ENCODE assay signal across 1 cellular context in genomic region chr4:26782168-26782829, GRCh38.
A peak's percentile ranks its signal among the peaks of the same experiment; 100 is the strongest.
TF ChIP-seq lines count a peak whose summit lies in the region.

No MANE protein-coding gene starts in this region.

TF ChIP-seq in K562, 482 proteins besides CTCF, POLR2A, EP300 and RAD21 (continued from another document and continues in another):
- TF ChIP-seq RREB1 (CRISPR knock-in tag; IDR thresholded peaks at IDR 0.05) = no peak
- no peak for TF ChIP-seq RBBP5 (IDR thresholded peaks at IDR 0.05; ENCODE audit: borderline replicate concordance, insufficient read depth, low read length, poor library complexity, severe bottlenecking)
- TF ChIP-seq CHCHD3 (CRISPR knock-in tag; IDR thresholded peaks at IDR 0.05) = no peak
- no peak for TF ChIP-seq POLR2B (IDR thresholded peaks at IDR 0.05; ENCODE audit: low read depth, partially characterized antibody)
- TF ChIP-seq ZNF780A (CRISPR knock-in tag; IDR thresholded peaks at IDR 0.05) = no peak
- TF ChIP-seq POLR3G (IDR thresholded peaks at IDR 0.05; ENCODE audit: extremely low read depth, insufficient read length, insufficient replicate concordance) = no peak
- 0 out of 2 replicates have a peak, but pooled peaks have one; percentile 45 for TF ChIP-seq OTX1 (CRISPR knock-in tag; IDR thresholded peaks at IDR 0.05)
- TF ChIP-seq, protein P1, sequence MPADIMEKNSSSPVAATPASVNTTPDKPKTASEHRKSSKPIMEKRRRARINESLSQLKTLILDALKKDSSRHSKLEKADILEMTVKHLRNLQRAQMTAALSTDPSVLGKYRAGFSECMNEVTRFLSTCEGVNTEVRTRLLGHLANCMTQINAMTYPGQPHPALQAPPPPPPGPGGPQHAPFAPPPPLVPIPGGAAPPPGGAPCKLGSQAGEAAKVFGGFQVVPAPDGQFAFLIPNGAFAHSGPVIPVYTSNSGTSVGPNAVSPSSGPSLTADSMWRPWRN (IDR thresholded peaks at IDR 0.05; ENCODE audit: low read depth) = no peak
- TF ChIP-seq ZBTB9 (CRISPR knock-in tag; IDR thresholded peaks at IDR 0.05) = no peak
- no peak for TF ChIP-seq SIN3A (IDR thresholded peaks at IDR 0.05; ENCODE audit: borderline replicate concordance in 2 of 2, control insufficient read depth in 1 of 2, low read depth in 2 of 2, low read length in 2 of 2)
- TF ChIP-seq NUFIP1 (IDR thresholded peaks at IDR 0.05; ENCODE audit: partially characterized antibody) = no peak
- no peak; the same call in 1 of the 2 replicates for TF ChIP-seq TARDBP (IDR thresholded peaks at IDR 0.05)
- TF ChIP-seq GTF2A2 (tag; IDR thresholded peaks at IDR 0.05) = no peak
- TF ChIP-seq ELF4 (CRISPR knock-in tag; IDR thresholded peaks at IDR 0.05) = peak; percentile 86
- no peak for TF ChIP-seq HOXB6 (CRISPR knock-in tag; IDR thresholded peaks at IDR 0.05; ENCODE audit: borderline replicate concordance)
- no peak for TF ChIP-seq CBX8 (IDR thresholded peaks at IDR 0.05; ENCODE audit: borderline replicate concordance, extremely low read depth, low read depth, low read length, poor library complexity, severe bottlenecking)
- no peak for TF ChIP-seq CHD2 (IDR thresholded peaks at IDR 0.05; ENCODE audit: low read depth, low read length)
- peak; percentile 62; the same call in 1 of the 2 replicates for TF ChIP-seq ZNF644 (tag; IDR thresholded peaks at IDR 0.05; ENCODE audit: low read depth)
- no peak for TF ChIP-seq FUS (optimal IDR thresholded peaks at IDR 0.05; ENCODE audit: low read depth, low read length)
- no peak for TF ChIP-seq ZNF3 (CRISPR knock-in tag; IDR thresholded peaks at IDR 0.05)
- TF ChIP-seq SIX5 (IDR thresholded peaks at IDR 0.05; ENCODE audit: borderline replicate concordance in 1 of 2, insufficient read depth in 1 of 2, low read depth in 1 of 2, low read length in 2 of 2) = no peak
- TF ChIP-seq CBX3 (IDR thresholded peaks at IDR 0.05; ENCODE audit: borderline replicate concordance in 1 of 2, low read length in 2 of 2) = peak in 1 of 2 experiments; percentile 76; a peak in 1 of 3 replicates
- TF ChIP-seq ATF4 (CRISPR knock-in tag; IDR thresholded peaks at IDR 0.05) = 0 out of 2 replicates have a peak, but pooled peaks have one; percentile 18
- peak; percentile 89 for TF ChIP-seq CBFA2T2 (conservative IDR thresholded peaks at IDR 0.05)
- peak; percentile 63 to 76 for TF ChIP-seq KDM1A (IDR thresholded peaks at IDR 0.05)
- TF ChIP-seq DACH1 (IDR thresholded peaks at IDR 0.05; ENCODE audit: partially characterized antibody) = peak; percentile 38
- peak; percentile 81 for TF ChIP-seq POLR2AphosphoS5 (IDR thresholded peaks at IDR 0.05; ENCODE audit: control insufficient read depth, insufficient read depth, low read depth, low read length)
- no peak for TF ChIP-seq RUNX1 (IDR thresholded peaks at IDR 0.05; ENCODE audit: low read depth)
- no peak; the same call in 1 of the 2 replicates for TF ChIP-seq ZNF197 (CRISPR knock-in tag; IDR thresholded peaks at IDR 0.05; ENCODE audit: low read depth)
- 0 out of 2 replicates have a peak, but pooled peaks have one; percentile 47 for TF ChIP-seq MEF2D (tag; conservative IDR thresholded peaks at IDR 0.05; ENCODE audit: low read depth)
- TF ChIP-seq NR2C2 (CRISPR knock-in tag; IDR thresholded peaks at IDR 0.05) = no peak
- TF ChIP-seq NR2C2 (tag; IDR thresholded peaks at IDR 0.05) = peak; percentile 57
- TF ChIP-seq NFYB (IDR thresholded peaks at IDR 0.05; ENCODE audit: extremely low read depth, insufficient read length) = no peak
- no peak for TF ChIP-seq ARHGAP35 (IDR thresholded peaks at IDR 0.05; ENCODE audit: partially characterized antibody)
- no peak for TF ChIP-seq PHB (CRISPR knock-in tag; IDR thresholded peaks at IDR 0.05)
- TF ChIP-seq RFX7 (CRISPR knock-in tag; IDR thresholded peaks at IDR 0.05) = no peak
- peak; percentile 88 for TF ChIP-seq NCOR1 (IDR thresholded peaks at IDR 0.05)
- no peak for TF ChIP-seq KLF6 (CRISPR knock-in tag; IDR thresholded peaks at IDR 0.05; ENCODE audit: borderline replicate concordance)
- TF ChIP-seq ZNF124 (CRISPR knock-in tag; IDR thresholded peaks at IDR 0.05) = no peak
- 0 out of 2 replicates have a peak, but pooled peaks have one; percentile 42 for TF ChIP-seq SMAD3 (CRISPR knock-in tag; conservative IDR thresholded peaks at IDR 0.05)
- TF ChIP-seq PHF21A (IDR thresholded peaks at IDR 0.05; ENCODE audit: borderline replicate concordance, low read depth) = no peak
- TF ChIP-seq, protein P2, sequence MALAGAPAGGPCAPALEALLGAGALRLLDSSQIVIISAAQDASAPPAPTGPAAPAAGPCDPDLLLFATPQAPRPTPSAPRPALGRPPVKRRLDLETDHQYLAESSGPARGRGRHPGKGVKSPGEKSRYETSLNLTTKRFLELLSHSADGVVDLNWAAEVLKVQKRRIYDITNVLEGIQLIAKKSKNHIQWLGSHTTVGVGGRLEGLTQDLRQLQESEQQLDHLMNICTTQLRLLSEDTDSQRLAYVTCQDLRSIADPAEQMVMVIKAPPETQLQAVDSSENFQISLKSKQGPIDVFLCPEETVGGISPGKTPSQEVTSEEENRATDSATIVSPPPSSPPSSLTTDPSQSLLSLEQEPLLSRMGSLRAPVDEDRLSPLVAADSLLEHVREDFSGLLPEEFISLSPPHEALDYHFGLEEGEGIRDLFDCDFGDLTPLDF (CRISPR knock-in tag; IDR thresholded peaks at IDR 0.05) = no peak
- no peak; the same call in 1 of the 2 replicates for TF ChIP-seq GATAD2B (IDR thresholded peaks at IDR 0.05; ENCODE audit: borderline replicate concordance)
- no peak for TF ChIP-seq U2AF2 (optimal IDR thresholded peaks at IDR 0.05; ENCODE audit: low read depth, low read length)
- TF ChIP-seq ZNF146 (CRISPR knock-in tag; IDR thresholded peaks at IDR 0.05; ENCODE audit: unreplicated experiment) = no peak
- peak; percentile 62 for TF ChIP-seq MYC (IDR thresholded peaks at IDR 0.05; ENCODE audit: low read depth, low read length)
- no peak for TF ChIP-seq MYC (CRISPR knock-in tag; IDR thresholded peaks at IDR 0.05; ENCODE audit: borderline replicate concordance, low read depth)
- no peak for TF ChIP-seq MIER1 (IDR thresholded peaks at IDR 0.05; ENCODE audit: low read depth)
- no peak for TF ChIP-seq CEBPG (CRISPR knock-in tag; IDR thresholded peaks at IDR 0.05)
- TF ChIP-seq CEBPG (tag; conservative IDR thresholded peaks at IDR 0.05 in 1 of 2, IDR thresholded peaks at IDR 0.05 in 1 of 2) = peak; percentile 34 to 84; a peak in 3 of 4 replicates
- TF ChIP-seq LEF1 (IDR thresholded peaks at IDR 0.05) = peak; percentile 92
- TF ChIP-seq ZNF707 (CRISPR knock-in tag; conservative IDR thresholded peaks at IDR 0.05) = no peak
- peak; percentile 83 for TF ChIP-seq GATAD2A (IDR thresholded peaks at IDR 0.05)
- TF ChIP-seq SREBF1 (IDR thresholded peaks at IDR 0.05; ENCODE audit: borderline replicate concordance, low read depth, low read length) = no peak
- TF ChIP-seq, protein P3, sequence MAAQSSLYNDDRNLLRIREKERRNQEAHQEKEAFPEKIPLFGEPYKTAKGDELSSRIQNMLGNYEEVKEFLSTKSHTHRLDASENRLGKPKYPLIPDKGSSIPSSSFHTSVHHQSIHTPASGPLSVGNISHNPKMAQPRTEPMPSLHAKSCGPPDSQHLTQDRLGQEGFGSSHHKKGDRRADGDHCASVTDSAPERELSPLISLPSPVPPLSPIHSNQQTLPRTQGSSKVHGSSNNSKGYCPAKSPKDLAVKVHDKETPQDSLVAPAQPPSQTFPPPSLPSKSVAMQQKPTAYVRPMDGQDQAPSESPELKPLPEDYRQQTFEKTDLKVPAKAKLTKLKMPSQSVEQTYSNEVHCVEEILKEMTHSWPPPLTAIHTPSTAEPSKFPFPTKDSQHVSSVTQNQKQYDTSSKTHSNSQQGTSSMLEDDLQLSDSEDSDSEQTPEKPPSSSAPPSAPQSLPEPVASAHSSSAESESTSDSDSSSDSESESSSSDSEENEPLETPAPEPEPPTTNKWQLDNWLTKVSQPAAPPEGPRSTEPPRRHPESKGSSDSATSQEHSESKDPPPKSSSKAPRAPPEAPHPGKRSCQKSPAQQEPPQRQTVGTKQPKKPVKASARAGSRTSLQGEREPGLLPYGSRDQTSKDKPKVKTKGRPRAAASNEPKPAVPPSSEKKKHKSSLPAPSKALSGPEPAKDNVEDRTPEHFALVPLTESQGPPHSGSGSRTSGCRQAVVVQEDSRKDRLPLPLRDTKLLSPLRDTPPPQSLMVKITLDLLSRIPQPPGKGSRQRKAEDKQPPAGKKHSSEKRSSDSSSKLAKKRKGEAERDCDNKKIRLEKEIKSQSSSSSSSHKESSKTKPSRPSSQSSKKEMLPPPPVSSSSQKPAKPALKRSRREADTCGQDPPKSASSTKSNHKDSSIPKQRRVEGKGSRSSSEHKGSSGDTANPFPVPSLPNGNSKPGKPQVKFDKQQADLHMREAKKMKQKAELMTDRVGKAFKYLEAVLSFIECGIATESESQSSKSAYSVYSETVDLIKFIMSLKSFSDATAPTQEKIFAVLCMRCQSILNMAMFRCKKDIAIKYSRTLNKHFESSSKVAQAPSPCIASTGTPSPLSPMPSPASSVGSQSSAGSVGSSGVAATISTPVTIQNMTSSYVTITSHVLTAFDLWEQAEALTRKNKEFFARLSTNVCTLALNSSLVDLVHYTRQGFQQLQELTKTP (IDR thresholded peaks at IDR 0.05; ENCODE audit: low read depth in 1 of 2, partially characterized antibody in 2 of 2) = peak; percentile 45 to 79
- no peak for TF ChIP-seq SRSF7 (optimal IDR thresholded peaks at IDR 0.05; ENCODE audit: low read depth, low read length)
- TF ChIP-seq ZFPM2 (CRISPR knock-in tag; IDR thresholded peaks at IDR 0.05) = no peak
- TF ChIP-seq ETV5 (CRISPR knock-in tag; IDR thresholded peaks at IDR 0.05; ENCODE audit: low read depth) = peak; percentile 19; the same call in 1 of the 2 replicates
- TF ChIP-seq ELF1 (tag; IDR thresholded peaks at IDR 0.05) = no peak
